Comparison of ENCODE assay signal across 8 cellular contexts in genomic region chr20:57346477-57346876, GRCh38.
DNase-seq lines count a peak whose midpoint lies in the region; ATAC-seq lines count a peak whose summit lies in the region.

No MANE protein-coding gene starts in this region.

- DNase-seq in DMS153 treated with DMSO at 0.1 percent for 48 hours (lab: John Stamatoyannopoulos, UW; ENCODE audit: unreplicated experiment), result peak; percentile 42
- no peak for DNase-seq in DMS153 (lab: John Stamatoyannopoulos, UW)
- peak; percentile 58 for DNase-seq in NCI-H1092 (lab: John Stamatoyannopoulos, UW)
- peak; percentile 18 to 56 (median 48) for DNase-seq in T-helper 2 cell
- peak in 48 of 58 donors; percentile 7 to 90 (median 44) for DNase-seq in anterior cingulate cortex (lab: John Stamatoyannopoulos, UW)
- DNase-seq in hippocampal formation (lab: John Stamatoyannopoulos, UW), result peak; percentile 53 to 72
- peak; percentile 35 to 71 for DNase-seq in stimulated activated CD4-positive, alpha-beta T cell treated with anti-CD3 and anti-CD28 coated beads, Interleukin-12 subunit alpha, Interleukin-12 subunit beta, amount 100 ng/mL, for 24 hours (ENCODE audit: low read depth in 2 of 2)

- ATAC-seq in GM21367 (IDR thresholded peaks at IDR 0.05; ENCODE audit: unreplicated experiment), result no peak
